8 cellular contexts compared by ENCODE assay signal in the genomic region with DNA sequence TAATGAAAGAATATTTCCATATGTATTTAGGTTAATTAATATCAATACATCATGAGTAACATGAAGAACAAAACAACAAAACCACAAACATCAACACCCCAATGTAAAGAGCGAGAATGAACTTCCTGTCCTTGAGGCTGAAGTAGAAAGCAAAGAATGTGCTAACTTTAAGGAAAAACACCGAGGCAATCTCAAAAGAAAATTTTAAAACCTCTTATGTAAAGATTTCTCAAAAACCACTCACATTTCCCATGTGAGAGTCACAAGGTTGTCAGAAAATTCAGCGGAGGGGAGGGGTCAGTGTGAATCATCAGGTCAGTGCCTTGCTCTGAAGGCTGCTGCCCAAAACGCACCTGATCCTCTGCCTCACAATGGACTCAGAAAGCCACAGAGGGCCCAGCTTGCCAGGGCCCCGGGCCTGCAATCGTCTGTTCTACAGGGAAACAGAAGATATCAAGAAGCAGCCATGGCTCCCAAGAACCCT. TPM values are rescaled to one million over a fixed set of nuclear protein-coding genes. Genes with fewer than 3 reads are reported as not detected.
DNase-seq lines count a peak whose midpoint lies in the region; ATAC-seq and TF ChIP-seq lines count a peak whose summit lies in the region.

No MANE protein-coding gene starts in this region.

- H2AFZ ChIP-seq in hepatocyte, result no peak overlapping the region

- no peaks in the 10 kb centered on the region for H3K27me3 Mint-ChIP-seq in activated CD4-positive, alpha-beta T cell treated with anti-CD3 and anti-CD28 coated beads for 36 hours
- no peaks in the 10 kb centered on the region for H3K27me3 Mint-ChIP-seq in activated T-cell treated with anti-CD3 and anti-CD28 coated beads, Interleukin-2, amount 50 U/mL, for 72 hours (ENCODE audit: low read depth)
- no peaks in the 10 kb centered on the region for H3K27me3 Mint-ChIP-seq in stimulated activated memory B cell treated with anti-CD40 and anti-IgM and Interleukin-4, amounts not matched to agents 10 μg/mL and 1 μg/mL and 100 μg/mL, for 72 hours

- POLR2A ChIA-PET in activated CD4-positive, alpha-beta T cell treated with anti-CD3 and anti-CD28 coated beads for 36 hours (lab: Charles Lee), result no interaction called here

- H3K9me2 ChIP-seq in hepatocyte (replicated peaks; ENCODE audit: insufficient read depth), result no peaks in the 10 kb centered on the region

- peak overlapping the region; percentile 59 for H3K27ac Mint-ChIP-seq in activated CD4-positive, alpha-beta T cell treated with anti-CD3 and anti-CD28 coated beads for 36 hours
- peak overlapping the region; percentile 94 for H3K27ac Mint-ChIP-seq in activated T-cell treated with anti-CD3 and anti-CD28 coated beads, Interleukin-2, amount 50 U/mL, for 72 hours
- peak overlapping the region; percentile 54 for H3K27ac Mint-ChIP-seq in stimulated activated memory B cell treated with anti-CD40 and anti-IgM and Interleukin-4, amounts not matched to agents 10 μg/mL and 1 μg/mL and 100 μg/mL, for 72 hours

- peaks cover 34% of the 10 kb centered on the region for H3K36me3 Mint-ChIP-seq in activated CD4-positive, alpha-beta T cell treated with anti-CD3 and anti-CD28 coated beads for 36 hours (ENCODE audit: low read depth)
- H3K36me3 Mint-ChIP-seq in activated T-cell treated with anti-CD3 and anti-CD28 coated beads, Interleukin-2, amount 50 U/mL, for 72 hours (ENCODE audit: insufficient read depth in 2 of 2), result peaks cover under 1 to 8% of the 10 kb centered on the region in 2 donors
- peaks cover 26% of the 10 kb centered on the region for H3K36me3 Mint-ChIP-seq in stimulated activated memory B cell treated with anti-CD40 and anti-IgM and Interleukin-4, amounts not matched to agents 10 μg/mL and 1 μg/mL and 100 μg/mL, for 72 hours

- intact Hi-C loops in activated CD4-positive, alpha-beta T cell treated with anti-CD3 and anti-CD28 coated beads for 36 hours (cut with DNase I, micrococcal nuclease), result no loop called here

- H3K4me3 Mint-ChIP-seq in activated CD4-positive, alpha-beta T cell treated with anti-CD3 and anti-CD28 coated beads for 36 hours, result peak overlapping the region; percentile 3
- H3K4me3 Mint-ChIP-seq in activated T-cell treated with anti-CD3 and anti-CD28 coated beads, Interleukin-2, amount 50 U/mL, for 72 hours, result peak overlapping the region; percentile 44 to 70
- H3K4me3 Mint-ChIP-seq in stimulated activated memory B cell treated with anti-CD40 and anti-IgM and Interleukin-4, amounts not matched to agents 10 μg/mL and 1 μg/mL and 100 μg/mL, for 72 hours, result no peak overlapping the region

- no peaks in the 10 kb centered on the region for H3K27me3 ChIP-seq in hepatocyte

- CTCF ChIA-PET in activated CD4-positive, alpha-beta T cell treated with anti-CD3 and anti-CD28 coated beads for 36 hours (lab: Charles Lee), result interaction anchor here (1.5 kb wide), 1 partner anchor 11 kb away, joined by 3 read pairs; no protein-coding TSS in a partner anchor

- TF ChIP-seq CTCF in hepatocyte (IDR thresholded peaks at IDR 0.05; ENCODE audit: poor library complexity), result no peak

- DNase-seq in activated CD4-positive, alpha-beta T cell treated with anti-CD3 and anti-CD28 coated beads for 36 hours, result peak; percentile 61
- no peak for DNase-seq in activated CD4-positive, alpha-beta T cell treated with anti-CD3 and anti-CD28 coated beads for 1 hour
- peak; percentile 44 to 52 for DNase-seq in activated T-cell treated with anti-CD3 and anti-CD28 coated beads, Interleukin-2, amount 50 U/mL, for 72 hours
- DNase-seq in hepatocyte (ENCODE audit: low spot score) (peak; percentile 55), midbrain (lab: John Stamatoyannopoulos, UW) (no peak), 8988T (no peak)

- peaks cover 62% of the 10 kb centered on the region for H3K79me2 ChIP-seq in hepatocyte

- H3K4me1 ChIP-seq in hepatocyte (ENCODE audit: insufficient read depth), result peaks cover 39% of the 10 kb centered on the region

- no peaks in the 10 kb centered on the region for H3K9me3 Mint-ChIP-seq in activated CD4-positive, alpha-beta T cell treated with anti-CD3 and anti-CD28 coated beads for 36 hours (ENCODE audit: low read depth)
- no peaks in the 10 kb centered on the region for H3K9me3 Mint-ChIP-seq in activated T-cell treated with anti-CD3 and anti-CD28 coated beads, Interleukin-2, amount 50 U/mL, for 72 hours
- no peaks in the 10 kb centered on the region for H3K9me3 Mint-ChIP-seq in stimulated activated memory B cell treated with anti-CD40 and anti-IgM and Interleukin-4, amounts not matched to agents 10 μg/mL and 1 μg/mL and 100 μg/mL, for 72 hours

- H4K20me1 ChIP-seq in hepatocyte (ENCODE audit: insufficient read depth, poor library complexity, severe bottlenecking), result peaks cover 12% of the 10 kb centered on the region

- ATAC-seq in activated CD4-positive, alpha-beta T cell treated with anti-CD3 and anti-CD28 coated beads for 36 hours, result peak; percentile 87
- peak; percentile 87 to 92 for ATAC-seq in activated T-cell treated with anti-CD3 and anti-CD28 coated beads, Interleukin-2, amount 50 U/mL, for 72 hours (replicated peaks in 1 of 2)
- ATAC-seq in stimulated activated memory B cell treated with anti-CD40 and anti-IgM and Interleukin-4, amounts not matched to agents 10 μg/mL and 1 μg/mL and 100 μg/mL, for 72 hours, result no peak
- ATAC-seq in HG03378 (IDR thresholded peaks at IDR 0.05; ENCODE audit: unreplicated experiment), result no peak

- peak overlapping the region; percentile 6 for H3K4me2 ChIP-seq in hepatocyte

- H3K4me3 ChIP-seq in hepatocyte, result no peak overlapping the region

- H3K27ac ChIP-seq in hepatocyte, result peak overlapping the region; percentile 64

- no peaks in the 10 kb centered on the region for H3K9me3 ChIP-seq in hepatocyte (ENCODE audit: low read depth)

- peaks cover 33% of the 10 kb centered on the region for H3K4me1 Mint-ChIP-seq in activated CD4-positive, alpha-beta T cell treated with anti-CD3 and anti-CD28 coated beads for 36 hours
- H3K4me1 Mint-ChIP-seq in activated T-cell treated with anti-CD3 and anti-CD28 coated beads, Interleukin-2, amount 50 U/mL, for 72 hours (ENCODE audit: low read depth), result peaks cover 39% of the 10 kb centered on the region
- H3K4me1 Mint-ChIP-seq in stimulated activated memory B cell treated with anti-CD40 and anti-IgM and Interleukin-4, amounts not matched to agents 10 μg/mL and 1 μg/mL and 100 μg/mL, for 72 hours, result peaks cover 28% of the 10 kb centered on the region

- 45% methylated on average over 6 of the region's 6 CpGs for WGBS in hepatocyte (ENCODE audit: low lambda C conversion rate, missing lambda C conversion rate)

- no peaks in the 10 kb centered on the region for H3K36me3 ChIP-seq in hepatocyte (replicated peaks; ENCODE audit: insufficient read depth, low read depth)

RNA-seq across cellular contexts. Expression of a gene that starts 12.3 kb away (rescaled TPM):
- total RNA-seq in activated CD4-positive, alpha-beta T cell treated with anti-CD3 and anti-CD28 coated beads for 36 hours, result 10 to 100 TPM; 21.6 to 29.2 TPM
- total RNA-seq in activated T-cell treated with anti-CD3 and anti-CD28 coated beads, Interleukin-2, amount 50 U/mL, for 72 hours, result 10 to 100 TPM; 29.3 to 32.4 TPM
- total RNA-seq in hepatocyte, result 57.5 and 77.2 TPM in 2 replicates
- polyA plus RNA-seq in hepatocyte, result 52.5 and 54.0 TPM in 2 replicates

Comparison
In these comparisons a context has a peak if more than half of its experiments do, and no peak if none do; other contexts are left out.
1. DNase-seq: peak in activated CD4-positive, alpha-beta T cell treated with anti-CD3 and anti-CD28 coated beads for 36 hours (single experiment), activated T-cell treated with anti-CD3 and anti-CD28 coated beads, Interleukin-2, amount 50 U/mL, for 72 hours (2 of 2) and hepatocyte (single experiment); none in activated CD4-positive, alpha-beta T cell treated with anti-CD3 and anti-CD28 coated beads for 1 hour (single experiment), midbrain (single experiment) and 8988T (single experiment).
2. ATAC-seq: peak in activated CD4-positive, alpha-beta T cell treated with anti-CD3 and anti-CD28 coated beads for 36 hours (single experiment) and activated T-cell treated with anti-CD3 and anti-CD28 coated beads, Interleukin-2, amount 50 U/mL, for 72 hours (2 of 2); none in stimulated activated memory B cell treated with anti-CD40 and anti-IgM and Interleukin-4, amounts not matched to agents 10 μg/mL and 1 μg/mL and 100 μg/mL, for 72 hours (single experiment) and HG03378 (single experiment).
3. Peak in every context shown above with its lines, with median percentiles within 50 percentile points of each other: H3K27ac Mint-ChIP-seq.